In the genomic region with DNA sequence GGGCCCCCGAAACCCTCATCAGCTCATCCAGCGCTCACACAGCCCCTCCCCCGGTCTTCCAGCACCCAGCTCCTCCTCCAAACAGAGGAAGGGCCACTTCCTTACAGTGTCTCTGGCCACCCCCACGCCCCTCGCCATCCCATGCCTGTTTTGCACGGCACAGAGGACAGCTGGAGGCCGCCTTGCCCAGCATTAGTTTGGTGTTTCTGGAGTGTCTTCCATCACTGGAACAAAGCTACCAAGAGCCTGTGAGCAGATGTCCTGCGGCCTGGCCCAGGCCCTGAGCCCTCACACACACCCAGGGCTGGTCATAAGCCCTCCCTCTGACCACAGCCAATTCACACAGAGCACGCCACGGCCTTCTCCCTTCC, we compare ENCODE assay signal across 31 cellular contexts.
DNase-seq lines count a peak whose midpoint lies in the region; ATAC-seq, FAIRE-seq and TF ChIP-seq lines count a peak whose summit lies in the region.
"Had no signal": no experiment of that assay in that cellular context is flagged by ENCODE, and none has a peak within 500 bp of the region (broad histone marks: within the 10 kb centered on the region; RNA-seq: fewer than 3 reads in every experiment).

No MANE protein-coding gene starts in this region.

- TF ChIP-seq CTCF in K562 (IDR thresholded peaks at IDR 0.05 in 2 of 3, conservative IDR thresholded peaks at IDR 0.05 in 1 of 3; ENCODE audit: insufficient read depth in 2 of 3, low read depth in 1 of 3, low read length in 3 of 3) (no peak), HepG2 (CRISPR knock-in tag; IDR thresholded peaks at IDR 0.05) (no peak), progenitor cell of endocrine pancreas (IDR thresholded peaks at IDR 0.05; ENCODE audit: unreplicated experiment) (no peak)

- in situ Hi-C loops in K562 (cut with MboI) (no loop called here), HepG2 (cut with HindIII; ENCODE audit: extremely low pct_ligation_motif_present, low pct_unique_long_range_greater_than_20kb) (no loop called here)

- CTCF ChIA-PET in K562 (lab: Yijun Ruan, JAX; ENCODE audit: low intra/inter-chr PET ratio) (no interaction called here), HepG2 (lab: Yijun Ruan, JAX; ENCODE audit: low intra/inter-chr PET ratio, low total read pairs) (no interaction called here)

- no peak for TF ChIP-seq EP300 in K562 (IDR thresholded peaks at IDR 0.05; ENCODE audit: low read length)
- TF ChIP-seq EP300 in HepG2 (IDR thresholded peaks at IDR 0.05; ENCODE audit: low read depth in 2 of 2, low read length in 2 of 2): no peak
- TF ChIP-seq EP300 in HepG2 (CRISPR knock-in tag; IDR thresholded peaks at IDR 0.05; ENCODE audit: borderline replicate concordance): no peak

- no peaks in the 10 kb centered on the region for H3K27me3 Mint-ChIP-seq in CD4-positive, CD25-positive, alpha-beta regulatory T cell
- H3K27me3 Mint-ChIP-seq in progenitor cell of endocrine pancreas: no peaks in the 10 kb centered on the region
- H3K27me3 Mint-ChIP-seq: activated CD4-positive, alpha-beta T cell treated with anti-CD3 and anti-CD28 coated beads, Interleukin-2, amount 10 ng/mL, durations not matched to agents 24 days and 14 days; activated naive CD8-positive, alpha-beta T cell had no signal

- H3K4me2 ChIP-seq in K562 (ENCODE audit: insufficient read depth, low read length): no peak overlapping the region
- no peak overlapping the region for H3K4me2 ChIP-seq in HepG2 (ENCODE audit: low read depth, low read length)

- H3K36me3 ChIP-seq in CD4-positive, CD25-positive, alpha-beta regulatory T cell (ENCODE audit: control insufficient read depth, insufficient read depth, low read length): peaks cover 19% of the 10 kb centered on the region
- H3K36me3 ChIP-seq in K562 (ENCODE audit: control insufficient read depth, insufficient read depth, low read length): peaks cover 33% of the 10 kb centered on the region; the same call in 2 of the 3 replicates
- peaks cover 16 to 53% of the 10 kb centered on the region in 2 experiments for H3K36me3 ChIP-seq in HepG2 (replicated peaks in 1 of 2; ENCODE audit: control insufficient read depth in 1 of 2, insufficient read depth in 2 of 2, low read length in 2 of 2)

- POLR2A ChIA-PET in K562 (lab: Yijun Ruan, JAX): interaction anchor here (0.6 to 1.2 kb wide), 3 partner anchors 8 to 216 kb away, joined by 3 to 4 read pairs (median 3); no protein-coding TSS in a partner anchor
- POLR2A ChIA-PET in HepG2 (lab: Yijun Ruan, JAX): interaction anchor here (0.8 to 2.0 kb wide), 3 partner anchors 31 to 204 kb away, joined by 3 to 4 read pairs (median 3); no protein-coding TSS in a partner anchor

- BruUV-seq in K562 (replicated peaks; lab: Mats Ljungman, UMichigan) (no TSS peak), HepG2 (replicated peaks; lab: Mats Ljungman, UMichigan) (no TSS peak)

- H3K27me3 ChIP-seq in CD4-positive, CD25-positive, alpha-beta regulatory T cell (ENCODE audit: control insufficient read depth, insufficient read depth, low read length): no peaks in the 10 kb centered on the region
- H3K27me3 ChIP-seq in K562 (ENCODE audit: control insufficient read depth in 2 of 2, insufficient read depth in 2 of 2, low read length in 2 of 2): no peaks in the 10 kb centered on the region
- no peaks in the 10 kb centered on the region for H3K27me3 ChIP-seq in HepG2 (ENCODE audit: control insufficient read depth in 1 of 2, insufficient read depth in 2 of 2, low read length in 2 of 2)
- H3K27me3 ChIP-seq: BE2C, heart right ventricle, SJSA1, tibial artery had no signal

- no peak for FAIRE-seq in K562 (lab: Jason Lieb, UNC)
- FAIRE-seq in HepG2 (lab: Jason Lieb, UNC): no peak
- FAIRE-seq: RCC 7860 had no signal

- H3K9ac ChIP-seq in K562 (ENCODE audit: insufficient read depth in 1 of 2, low read depth in 2 of 2, low read length in 2 of 2) (peak overlapping the region in 1 of 2 experiments; percentile 60; a peak in 1 of 4 replicates), HepG2 (ENCODE audit: insufficient read depth, low read depth, low read length) (0 out of 2 replicates have a peak overlapping the region, but pooled peaks have one; percentile 9)
- H3K9ac ChIP-seq: parathyroid adenoma had no signal

- 81% methylated on average over 9 of the region's 10 CpGs for WGBS in K562 (ENCODE audit: insufficient coverage, low coverage, missing lambda C conversion rate)
- WGBS in HepG2 (ENCODE audit: low lambda C conversion rate): 99% methylated on average over 7 of the region's 10 CpGs

- H3K79me2 ChIP-seq in K562 (ENCODE audit: control insufficient read depth, insufficient read depth, low read length): no peaks in the 10 kb centered on the region
- peaks cover 2% of the 10 kb centered on the region for H3K79me2 ChIP-seq in HepG2 (ENCODE audit: insufficient read depth, low read length)
- H3K79me2 ChIP-seq: parathyroid adenoma had no signal

- H3K4me3 ChIP-seq in CD4-positive, CD25-positive, alpha-beta regulatory T cell (ENCODE audit: low read depth, low read length): no peak overlapping the region
- no peak overlapping the region for H3K4me3 ChIP-seq in K562
- H3K4me3 ChIP-seq in HepG2 (replicated peaks in 1 of 3; ENCODE audit: insufficient read depth in 1 of 3, low read depth in 2 of 3, low read length in 3 of 3): no peak overlapping the region
- H3K4me3 ChIP-seq: coronary artery, heart right ventricle, SJSA1, tibial artery had no signal

- no peaks in the 10 kb centered on the region for H3K9me1 ChIP-seq in K562 (ENCODE audit: control insufficient read depth, insufficient read depth, low read length)

- H3K9me3 Mint-ChIP-seq in CD4-positive, CD25-positive, alpha-beta regulatory T cell: no peaks in the 10 kb centered on the region
- H3K9me3 Mint-ChIP-seq in progenitor cell of endocrine pancreas (ENCODE audit: low read depth): no peaks in the 10 kb centered on the region
- H3K9me3 Mint-ChIP-seq: activated CD4-positive, alpha-beta T cell treated with anti-CD3 and anti-CD28 coated beads, Interleukin-2, amount 10 ng/mL, durations not matched to agents 24 days and 14 days; natural killer cell had no signal

- H3K27ac ChIP-seq in CD4-positive, CD25-positive, alpha-beta regulatory T cell (ENCODE audit: insufficient read depth, low read length, poor library complexity, severe bottlenecking): no peak overlapping the region
- H3K27ac ChIP-seq in K562 (ENCODE audit: extremely low read depth, low read depth, low read length) (no peak overlapping the region), HepG2 (ENCODE audit: extremely low read length, insufficient read depth, low read length) (peak overlapping the region; percentile 43)
- H3K27ac ChIP-seq: coronary artery, heart right ventricle, parathyroid adenoma, SJSA1, tibial artery, WERI-Rb-1 had no signal

- peaks cover 0 to 5% (median 2%) of the 10 kb centered on the region in 4 donors for H3K4me1 Mint-ChIP-seq in CD4-positive, CD25-positive, alpha-beta regulatory T cell
- peaks cover 1% of the 10 kb centered on the region for H3K4me1 Mint-ChIP-seq in progenitor cell of endocrine pancreas (ENCODE audit: low read depth)

- H3K36me3 Mint-ChIP-seq in CD4-positive, CD25-positive, alpha-beta regulatory T cell: peaks cover 15% of the 10 kb centered on the region
- peaks cover 13% of the 10 kb centered on the region for H3K36me3 Mint-ChIP-seq in progenitor cell of endocrine pancreas (ENCODE audit: insufficient read depth)
- H3K36me3 Mint-ChIP-seq: natural killer cell had no signal

- H3K27ac Mint-ChIP-seq in CD4-positive, CD25-positive, alpha-beta regulatory T cell: peak overlapping the region in 2 of 3 donors; percentile 17 to 55
- peak overlapping the region; percentile 38 for H3K27ac Mint-ChIP-seq in progenitor cell of endocrine pancreas
- H3K27ac Mint-ChIP-seq: activated CD4-positive, alpha-beta T cell treated with anti-CD3 and anti-CD28 coated beads, Interleukin-2, amount 10 ng/mL, durations not matched to agents 24 days and 14 days; activated naive CD8-positive, alpha-beta T cell; natural killer cell had no signal

- no peaks in the 10 kb centered on the region for H3K4me1 ChIP-seq in CD4-positive, CD25-positive, alpha-beta regulatory T cell (ENCODE audit: control insufficient read depth, insufficient read depth, low read length, poor library complexity, severe bottlenecking)
- H3K4me1 ChIP-seq in K562 (replicated peaks in 1 of 2; ENCODE audit: control insufficient read depth in 2 of 2, insufficient read depth in 2 of 2, low read length in 2 of 2) (peaks cover 0 to 13% of the 10 kb centered on the region in 2 experiments; a peak in 1 of 5 replicates), HepG2 (ENCODE audit: insufficient read depth, low read length) (peaks cover 41% of the 10 kb centered on the region)
- H3K4me1 ChIP-seq: BE2C, parathyroid adenoma, SJSA1, tibial artery had no signal

- H3K9me3 ChIP-seq in CD4-positive, CD25-positive, alpha-beta regulatory T cell (ENCODE audit: control insufficient read depth in 2 of 2, low read length in 2 of 2): no peaks in the 10 kb centered on the region
- H3K9me3 ChIP-seq in K562 (replicated peaks; ENCODE audit: control insufficient read depth, insufficient read depth, low read depth, low read length) (no peaks in the 10 kb centered on the region), HepG2 (ENCODE audit: low read length) (no peaks in the 10 kb centered on the region)
- H3K9me3 ChIP-seq: BE2C, heart right ventricle, SJSA1, tibial artery had no signal

- no peak for DNase-seq in CD4-positive, CD25-positive, alpha-beta regulatory T cell
- no peak for DNase-seq in K562 (ENCODE audit: extremely low read depth in 1 of 4, low spot score in 3 of 4)
- DNase-seq in HepG2 (ENCODE audit: low spot score): no peak
- DNase-seq in progenitor cell of endocrine pancreas (ENCODE audit: low spot score, unreplicated experiment): no peak
- no peak for DNase-seq in AG08396 (ENCODE audit: low spot score)
- DNase-seq in HT-29 (ENCODE audit: low spot score): no peak
- DNase-seq: activated CD4-positive, alpha-beta T cell treated with anti-CD3 and anti-CD28 coated beads, Interleukin-2, amount 10 ng/mL, durations not matched to agents 24 days and 14 days; activated effector memory CD4-positive, alpha-beta T cell treated with Interleukin-2 at 50 U/mL for 16 hours; activated T-cell treated with anti-CD3 and anti-CD28 coated beads, Interleukin-2, amount 50 U/mL, for 1 hour; BE2C; DMS153; effector memory CD4-positive, alpha-beta T cell; erythroblast; heart right ventricle; Kasumi-1; natural killer cell; NCI-H1417 treated with DMSO at 0.1 percent for 48 hours; NCI-H226; NCI-H748 treated with DMSO at 0.1 percent for 48 hours; stimulated activated CD4-positive, alpha-beta T cell treated with anti-CD3 and anti-CD28 coated beads, Interleukin-12 subunit alpha, Interleukin-12 subunit beta, amount 100 ng/mL, for 4 hours; stimulated activated CD4-positive, alpha-beta T cell treated with anti-CD3 and anti-CD28 coated beads, Interleukin-2, amount 100 ng/mL, for 48 hours; T1000; tibial artery; WERI-Rb-1 had no signal

- no peak overlapping the region for H3K4me3 Mint-ChIP-seq in CD4-positive, CD25-positive, alpha-beta regulatory T cell
- H3K4me3 Mint-ChIP-seq in progenitor cell of endocrine pancreas (ENCODE audit: low read depth): no peak overlapping the region
- H3K4me3 Mint-ChIP-seq: activated CD4-positive, alpha-beta T cell treated with anti-CD3 and anti-CD28 coated beads, Interleukin-2, amount 10 ng/mL, durations not matched to agents 24 days and 14 days; activated naive CD8-positive, alpha-beta T cell; natural killer cell had no signal

- TF ChIP-seq RAD21 in K562 (CRISPR knock-in tag; conservative IDR thresholded peaks at IDR 0.05 in 1 of 2, IDR thresholded peaks at IDR 0.05 in 1 of 2) (no peak), HepG2 (CRISPR knock-in tag; IDR thresholded peaks at IDR 0.05) (no peak)

- intact Hi-C loops in K562 (cut with micrococcal nuclease): no loop called here
- intact Hi-C loops in HepG2 (cut with micrococcal nuclease; ENCODE audit: unreplicated experiment): loop anchor here (10.0 kb wide), 1 partner anchor 46 kb away; no protein-coding TSS in a partner anchor

- no peak for TF ChIP-seq POLR2A in K562 (conservative IDR thresholded peaks at IDR 0.05)
- TF ChIP-seq POLR2A in HepG2 (IDR thresholded peaks at IDR 0.05; ENCODE audit: insufficient read depth in 1 of 2, low read depth in 2 of 2, low read length in 2 of 2): no peak

- no peak for ATAC-seq in CD4-positive, CD25-positive, alpha-beta regulatory T cell (ENCODE audit: low read depth in 2 of 2)
- no peak for ATAC-seq in K562
- peak; percentile 31 for ATAC-seq in HepG2
- no peak for ATAC-seq in GM21737 (IDR thresholded peaks at IDR 0.05; ENCODE audit: unreplicated experiment)
- ATAC-seq in HG02981 (IDR thresholded peaks at IDR 0.05; ENCODE audit: unreplicated experiment): no peak
- ATAC-seq: natural killer cell had no signal

- H4K20me1 ChIP-seq in K562 (replicated peaks; ENCODE audit: control insufficient read depth, insufficient read depth, low read length): peaks cover 6% of the 10 kb centered on the region; the same call in 1 of the 2 replicates
- H4K20me1 ChIP-seq in HepG2 (ENCODE audit: insufficient read depth, low read length): no peaks in the 10 kb centered on the region

- H2AFZ ChIP-seq in K562 (ENCODE audit: low read depth, low read length): no peak overlapping the region
- H2AFZ ChIP-seq in HepG2 (ENCODE audit: low read length): no peak overlapping the region
- H2AFZ ChIP-seq: parathyroid adenoma had no signal
